Comparison of ENCODE assay signal across 8 cellular contexts in the genomic region with DNA sequence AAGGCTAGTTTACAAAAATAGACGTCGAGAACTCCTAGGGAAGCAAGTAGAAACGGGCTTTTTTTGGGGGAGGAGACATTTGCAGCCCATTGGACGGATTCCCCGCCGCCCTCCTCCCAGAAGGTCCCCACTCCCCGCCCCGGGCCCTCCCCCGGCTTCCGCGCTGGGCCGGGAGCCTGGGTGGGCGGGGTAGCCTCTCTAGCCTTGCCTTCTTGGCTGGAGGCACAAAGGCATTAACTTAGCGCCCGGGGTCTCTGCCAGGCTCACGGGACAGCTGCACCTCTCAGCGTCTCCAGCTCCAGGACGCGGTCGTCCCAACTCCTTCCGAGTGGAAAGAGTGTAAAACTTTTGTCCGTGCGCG. TPM values are rescaled to one million over a fixed set of nuclear protein-coding genes. Genes with fewer than 3 reads are reported as not detected.
DNase-seq lines count a peak whose midpoint lies in the region; ATAC-seq and TF ChIP-seq lines count a peak whose summit lies in the region.

TSS of gene DMRTA1 (plus strand) at position 236 of the 361 bp plus-strand sequence. CDS start 242 bp downstream, outside the sequence.

- H3K4me1 ChIP-seq in parathyroid adenoma = no peaks in the 10 kb centered on the region

- H3K4me1 Mint-ChIP-seq in Calu3 (ENCODE audit: low read depth, unreplicated experiment) = peaks cover 7% of the 10 kb centered on the region

- no peaks in the 10 kb centered on the region for H3K36me3 ChIP-seq in parathyroid adenoma (ENCODE audit: control insufficient read depth, insufficient read depth, low read length)

- peak within 1 kb of the TSS; percentile 77 for H3K4me3 Mint-ChIP-seq in Calu3 (ENCODE audit: low read depth, unreplicated experiment)

- H3K4me2 ChIP-seq in parathyroid adenoma (ENCODE audit: low read length) = peak within 1 kb of the TSS; percentile 66

- no peaks in the 10 kb centered on the region for H3K9me3 Mint-ChIP-seq in Calu3 (ENCODE audit: low read depth, unreplicated experiment)

- intact Hi-C loops in Calu3 (cut with micrococcal nuclease; ENCODE audit: unreplicated experiment) = loop anchor here (5.0 kb wide), 1 partner anchor 459 kb away; no protein-coding TSS in a partner anchor
- intact Hi-C loops in left ventricle myocardium superior (cut with micrococcal nuclease) = no loop called here

- no peaks in the 10 kb centered on the region for H3K27me3 Mint-ChIP-seq in Calu3 (ENCODE audit: unreplicated experiment)

- ATAC-seq in left ventricle myocardium superior = peak; percentile 99

- H3K4me3 ChIP-seq in parathyroid adenoma (ENCODE audit: low read depth, low read length) = peak within 1 kb of the TSS; percentile 77

- no peaks in the 10 kb centered on the region for H3K79me2 ChIP-seq in parathyroid adenoma

- CTCF ChIA-PET in Calu3 (lab: Charles Lee) = interaction anchor here (1.1 kb wide), 1 partner anchor 140 kb away, joined by 4 read pairs; no protein-coding TSS in a partner anchor

- H3K36me3 Mint-ChIP-seq in Calu3 (ENCODE audit: insufficient read depth, unreplicated experiment) = peaks cover 28% of the 10 kb centered on the region

- no peak for TF ChIP-seq CTCF in Calu3 (IDR thresholded peaks at IDR 0.05; ENCODE audit: unreplicated experiment)
- TF ChIP-seq CTCF in parathyroid adenoma (IDR thresholded peaks at IDR 0.05) = no peak

- H3K27me3 ChIP-seq in parathyroid adenoma (ENCODE audit: control insufficient read depth, insufficient read depth, low read length) = no peaks in the 10 kb centered on the region

- H3K9me3 ChIP-seq in parathyroid adenoma (ENCODE audit: control insufficient read depth, low read length) = no peaks in the 10 kb centered on the region

- H3K9ac ChIP-seq in parathyroid adenoma = peak within 1 kb of the TSS; percentile 76

- H3K27ac Mint-ChIP-seq in Calu3 (ENCODE audit: unreplicated experiment) = peak within 1 kb of the TSS; percentile 64

- H2AFZ ChIP-seq in parathyroid adenoma = peak within 1 kb of the TSS; percentile 84

- peak; percentile 84 for DNase-seq in Calu3
- peak; percentile 25 for DNase-seq in GOT3 (lab: John Stamatoyannopoulos, UW)
- peak; percentile 13 for DNase-seq in NCI-H2029 treated with DMSO at 0.1 percent for 48 hours (lab: John Stamatoyannopoulos, UW)
- DNase-seq in amygdala (lab: John Stamatoyannopoulos, UW) = peak in 40 of 56 donors; percentile 14 to 76 (median 57)
- DNase-seq in left ventricle myocardium superior = peak; percentile 90
- no peak for DNase-seq in Kasumi-1 (lab: John Stamatoyannopoulos, UW)
- DNase-seq in GF-D8 (lab: John Stamatoyannopoulos, UW) = no peak

- H3K27ac ChIP-seq in parathyroid adenoma = peak within 1 kb of the TSS; percentile 93

- no TSS peak for BruUV-seq in Calu3 (replicated peaks; lab: Mats Ljungman, UMichigan)

RNA-seq across cellular contexts. Expression of gene DMRTA1, which starts in this region (rescaled TPM):
- total RNA-seq in Calu3 (2022) (2.8 and 2.9 TPM in 2 replicates), left ventricle myocardium superior (0.77 TPM)

Comparison
In these comparisons a context has a peak if more than half of its experiments do, and no peak if none do; other contexts are left out.
1. Peak in DNase-seq and ATAC-seq in left ventricle myocardium superior; RNA of the gene not detected or under 1 TPM.
2. DNase-seq: peak in Calu3 (single experiment), GOT3 (single experiment), NCI-H2029 treated with DMSO at 0.1 percent for 48 hours (single experiment) and amygdala (40 of 56); none in Kasumi-1 (0 of 2) and GF-D8 (single experiment).